9 cellular contexts compared by ENCODE assay signal in the genomic region with DNA sequence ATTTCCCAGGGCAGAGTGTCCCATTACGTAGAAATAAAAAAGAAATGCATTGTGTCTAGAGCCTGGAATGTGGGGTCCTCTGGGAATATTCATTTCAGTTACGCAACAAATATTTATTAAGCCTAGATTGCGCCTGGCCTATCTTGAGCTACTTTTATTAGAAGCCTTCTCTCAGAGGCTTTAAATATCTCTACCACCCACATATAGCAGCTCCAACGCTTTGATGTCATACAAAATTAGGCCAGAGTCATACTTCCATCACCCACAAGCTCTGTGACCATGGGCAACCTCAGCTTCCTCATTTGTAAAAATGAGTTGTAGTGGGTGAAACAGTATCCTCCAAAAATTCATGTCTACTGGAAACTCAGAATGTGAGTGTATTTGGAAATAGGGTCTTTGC. TPM values are rescaled to one million over a fixed set of nuclear protein-coding genes. Genes with fewer than 3 reads are reported as not detected.
DNase-seq lines count a peak whose midpoint lies in the region; ATAC-seq and TF ChIP-seq lines count a peak whose summit lies in the region.
"Had no signal": no experiment of that assay in that cellular context is flagged by ENCODE, and none has a peak within 500 bp of the region (broad histone marks: within the 10 kb centered on the region; RNA-seq: fewer than 3 reads in every experiment).

No MANE protein-coding gene starts in this region.

- H3K27me3 Mint-ChIP-seq in T-cell (no peaks in the 10 kb centered on the region), natural killer cell (ENCODE audit: low read depth in 2 of 2) (no peaks in the 10 kb centered on the region)

- H3K27ac Mint-ChIP-seq in T-cell: peak overlapping the region; percentile 75 to 89
- peak overlapping the region; percentile 89 to 93 for H3K27ac Mint-ChIP-seq in natural killer cell

- H3K36me3 Mint-ChIP-seq in T-cell (peaks cover 10% of the 10 kb centered on the region), natural killer cell (peaks cover 13% of the 10 kb centered on the region)

- intact Hi-C loops in natural killer cell (cut with micrococcal nuclease) (loop anchor here (1.0 to 5.0 kb wide), 6 partner anchors 24 to 166 kb away; no protein-coding TSS in a partner anchor), cardiac septum (cut with DNase I) (no loop called here)

- peak; percentile 55 for ATAC-seq in HG02610 (IDR thresholded peaks at IDR 0.05; ENCODE audit: unreplicated experiment)
- no peak for ATAC-seq in T-cell (replicated peaks in 1 of 4)
- ATAC-seq in natural killer cell: peak; percentile 52 to 70 (median 67)
- ATAC-seq: foreskin keratinocyte had no signal

- peak; percentile 40 for DNase-seq in GM13976 (ENCODE audit: low spot score)
- peak in 4 of 34 experiments; percentile 16 to 32 (median 22) for DNase-seq in T-cell
- peak; percentile 42 for DNase-seq in natural killer cell
- no peak for DNase-seq in 8988T
- DNase-seq in NCI-H1092 (lab: John Stamatoyannopoulos, UW): no peak
- no peak for DNase-seq in cardiac septum (ENCODE audit: low spot score)
- DNase-seq: foreskin keratinocyte had no signal

- POLR2A ChIA-PET in T-cell (lab: Charles Lee): no interaction called here

- H3K4me3 Mint-ChIP-seq in T-cell: peak overlapping the region in 2 of 3 donors; percentile 10 to 70
- H3K4me3 Mint-ChIP-seq in natural killer cell: peak overlapping the region; percentile 85

- peaks cover 65 to 83% (median 74%) of the 10 kb centered on the region in 3 donors for H3K4me1 Mint-ChIP-seq in T-cell
- peaks cover 89 to 91% of the 10 kb centered on the region in 2 donors for H3K4me1 Mint-ChIP-seq in natural killer cell

- TF ChIP-seq CTCF in GM13976 (IDR thresholded peaks at IDR 0.05; ENCODE audit: borderline replicate concordance, control extremely low read depth, extremely low read depth, insufficient read depth, missing control alignments) (no peak), natural killer cell (IDR thresholded peaks at IDR 0.05) (no peak)

- CTCF ChIA-PET in T-cell (lab: Charles Lee): interaction anchor here in 1 of 2 donors (0.5 to 2.0 kb wide), 6 partner anchors 14 to 174 kb away, joined by 3 to 13 read pairs (median 3); no protein-coding TSS in a partner anchor

- H3K9me3 Mint-ChIP-seq in T-cell (peaks cover 7 to 11% (median 11%) of the 10 kb centered on the region in 3 donors), natural killer cell (peaks cover 2 to 3% of the 10 kb centered on the region in 2 donors)

- in situ Hi-C loops in GM13976 (cut with MboI; ENCODE audit: low sequenced_read_pairs, unreplicated experiment): no loop called here

RNA-seq across cellular contexts. Expression of gene CARD11, which starts 24.9 kb away (rescaled TPM):
- total RNA-seq in T-cell: 100 to 1,000 TPM; 105 to 142 (median 132) TPM
- total RNA-seq in natural killer cell: 100 to 1,000 TPM; 196 to 233 (median 199) TPM
- total RNA-seq in cardiac septum: 0.32 TPM
- total RNA-seq: LHCN-M2 had no signal

Comparison
In these comparisons a context has a peak if more than half of its experiments do, and no peak if none do; other contexts are left out.
1. DNase-seq: peak in GM13976 (single experiment) and natural killer cell (single experiment); none in 8988T (single experiment), NCI-H1092 (single experiment) and cardiac septum (single experiment).
2. ATAC-seq: peak in HG02610 (single experiment) and natural killer cell (3 of 3); none in T-cell (0 of 4).
3. RNA of gene CARD11, which starts 24.9 kb away (total RNA-seq): 196 to 233 TPM in natural killer cell and 105 to 142 TPM in T-cell; 0.32 TPM in cardiac septum (single experiment); every median in the first group is over 10 times any median in the second.